Comparison of ENCODE assay signal across 8 cellular contexts in genomic region chr6:79234150-79235022, GRCh38. TPM values are rescaled to one million over a fixed set of nuclear protein-coding genes. Genes with fewer than 3 reads are reported as not detected.
DNase-seq lines count a peak whose midpoint lies in the region; ATAC-seq and TF ChIP-seq lines count a peak whose summit lies in the region.

TSS of gene HMGN3 (minus strand) at chr6:79234682.

- H4K20me1 ChIP-seq in BLaER1 treated with 17β-estradiol and CSF1 and Interleukin-3, amounts not matched to agents 10 nM and 100 nM, result no peaks in the 10 kb centered on the region

- H3K9ac ChIP-seq in BLaER1 treated with 17β-estradiol and CSF1 and Interleukin-3, amounts not matched to agents 10 nM and 100 nM, result peak within 1 kb of the TSS; percentile 75 to 84 (median 83)

- no peaks in the 10 kb centered on the region for H3K27me3 ChIP-seq in BLaER1 treated with 17β-estradiol and CSF1 and Interleukin-3, amounts not matched to agents 10 nM and 100 nM
- no peaks in the 10 kb centered on the region for H3K27me3 ChIP-seq in left lung

- peak; percentile 99 for DNase-seq in NCI-H69 (lab: John Stamatoyannopoulos, UW)
- DNase-seq in activated CD4-positive, alpha-beta T cell treated with anti-CD3 and anti-CD28 coated beads, Interleukin-2, amount 50 U/mL, for 4 hours, result peak; percentile 91 to 92
- DNase-seq in dermis blood vessel endothelial cell, result peak; percentile 97
- DNase-seq in left lung, result peak; percentile 95 to 96
- DNase-seq in stimulated activated CD4-positive, alpha-beta T cell treated with anti-CD3 and anti-CD28 coated beads, Interleukin-2, amount 100 ng/mL, for 48 hours, result peak; percentile 82 to 85

- H3K36me3 ChIP-seq in BLaER1 treated with 17β-estradiol and CSF1 and Interleukin-3, amounts not matched to agents 10 nM and 100 nM, result no peaks in the 10 kb centered on the region
- H3K36me3 ChIP-seq in left lung, result no peaks in the 10 kb centered on the region

- H3K27ac ChIP-seq in BLaER1 treated with 17β-estradiol and CSF1 and Interleukin-3, amounts not matched to agents 10 nM and 100 nM, result peak within 1 kb of the TSS; percentile 71 to 85 (median 79)
- peak within 1 kb of the TSS; percentile 83 to 88 for H3K27ac ChIP-seq in left lung

- peak within 1 kb of the TSS; percentile 56 to 74 (median 66) for H3K4me2 ChIP-seq in BLaER1 treated with 17β-estradiol and CSF1 and Interleukin-3, amounts not matched to agents 10 nM and 100 nM

- intact Hi-C loops in left lung (cut with DNase I), result no loop called here

- TF ChIP-seq CTCF in left lung (IDR thresholded peaks at IDR 0.05), result no peak

- peak within 1 kb of the TSS; percentile 65 to 77 (median 72) for H3K4me3 ChIP-seq in BLaER1 treated with 17β-estradiol and CSF1 and Interleukin-3, amounts not matched to agents 10 nM and 100 nM
- peak within 1 kb of the TSS; percentile 58 to 65 for H3K4me3 ChIP-seq in left lung

- ATAC-seq in GM19328 (IDR thresholded peaks at IDR 0.05; ENCODE audit: unreplicated experiment) (peak; percentile 94), HG03520 (IDR thresholded peaks at IDR 0.05; ENCODE audit: unreplicated experiment) (peak; percentile 95), left lung (peak; percentile 94)

- H3K4me1 ChIP-seq in BLaER1 treated with 17β-estradiol and CSF1 and Interleukin-3, amounts not matched to agents 10 nM and 100 nM, result peaks cover 0 to 16% (median 0%) of the 10 kb centered on the region in 10 experiments; a peak in 4 of 20 replicates
- peaks cover 0 to 31% of the 10 kb centered on the region in 2 donors for H3K4me1 ChIP-seq in left lung

- peaks cover 0 to 3% (median 0%) of the 10 kb centered on the region in 11 experiments; a peak in 2 of 22 replicates for H3K9me3 ChIP-seq in BLaER1 treated with 17β-estradiol and CSF1 and Interleukin-3, amounts not matched to agents 10 nM and 100 nM (replicated peaks in 1 of 11)
- H3K9me3 ChIP-seq in left lung, result no peaks in the 10 kb centered on the region

RNA-seq across cellular contexts. Expression of gene HMGN3, which starts in this region (rescaled TPM):
- total RNA-seq in dermis blood vessel endothelial cell (69.3 and 102 TPM in 2 replicates), left lung (100 to 1,000 TPM; 106 to 114 TPM)

Comparison
In these comparisons a context has a peak if more than half of its experiments do, and no peak if none do; other contexts are left out.
1. Peak in every context shown above with its lines: DNase-seq, ATAC-seq, H3K4me3 ChIP-seq and H3K27ac ChIP-seq.